In the genomic region with DNA sequence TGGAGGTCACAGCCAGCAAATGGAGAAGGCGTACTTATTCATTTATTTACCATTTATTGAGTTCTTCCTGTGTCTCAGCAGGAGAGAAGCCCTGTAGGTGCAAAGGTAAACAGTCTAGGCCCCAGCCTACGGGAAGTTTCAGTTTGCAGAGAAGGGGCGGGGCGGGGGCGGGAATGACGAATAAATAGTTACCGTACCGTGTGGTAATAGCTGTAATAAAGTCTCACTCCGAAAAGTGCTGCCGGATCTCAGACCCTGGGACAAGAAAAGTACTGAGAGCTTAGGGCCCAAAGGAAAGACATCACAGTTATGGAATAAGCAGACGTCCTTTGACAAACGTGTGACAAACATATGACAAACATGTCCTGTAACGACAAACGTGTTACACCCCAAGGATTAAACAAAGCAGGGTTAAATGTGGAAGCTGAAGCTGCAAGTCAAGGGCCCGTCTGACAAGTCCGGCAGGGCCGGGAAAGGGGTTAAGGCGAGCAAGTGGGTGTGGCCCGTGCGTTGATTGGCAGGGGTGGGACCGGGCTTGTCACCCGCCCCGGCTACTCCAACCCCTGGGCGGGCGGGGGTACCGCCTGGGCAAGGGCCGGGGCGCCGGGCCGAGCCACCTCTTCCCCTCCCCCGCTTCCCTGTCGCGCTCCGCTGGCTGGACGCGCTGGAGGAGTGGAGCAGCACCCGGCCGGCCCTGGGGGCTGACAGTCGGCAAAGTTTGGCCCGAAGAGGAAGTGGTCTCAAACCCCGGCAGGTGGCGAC, we compare ENCODE assay signal across 8 cellular contexts. TPM values are rescaled to one million over a fixed set of nuclear protein-coding genes. Genes with fewer than 3 reads are reported as not detected.
DNase-seq lines count a peak whose midpoint lies in the region; ATAC-seq and TF ChIP-seq lines count a peak whose summit lies in the region.

Gene LRP10 (plus strand): TSS at position 541 of the 762 bp plus-strand sequence. CDS start 564 bp downstream, outside the sequence.

- H3K36me3 Mint-ChIP-seq in chondrocyte (ENCODE audit: low read depth) = peaks cover 19% of the 10 kb centered on the region

- no peaks in the 10 kb centered on the region for H3K9me3 Mint-ChIP-seq in chondrocyte (ENCODE audit: low read depth)

- peaks cover 25% of the 10 kb centered on the region for H3K4me1 Mint-ChIP-seq in chondrocyte (ENCODE audit: low read depth)

- peak; percentile 22 for TF ChIP-seq CTCF in chondrocyte (IDR thresholded peaks at IDR 0.05)

- DNase-seq in AG08396 (ENCODE audit: low spot score) = peak; percentile 87
- peak; percentile 73 for DNase-seq in NCI-H345 treated with DMSO at 0.1 percent for 48 hours (lab: John Stamatoyannopoulos, UW; ENCODE audit: unreplicated experiment)
- peak; percentile 84 for DNase-seq in activated CD4-positive, CD25-positive, alpha-beta regulatory T cell treated with anti-CD3 and anti-CD28 coated beads, Interleukin-2, amount 50 U/mL, for 72 hours
- DNase-seq in chondrocyte (ENCODE audit: low spot score) = no peak
- peak; percentile 91 for DNase-seq in kidney tubule cell (ENCODE audit: low spot score)
- DNase-seq in stimulated activated CD4-positive, alpha-beta T cell treated with anti-CD3 and anti-CD28 coated beads, Interleukin-1b, Interleukin-23, amount 100 ng/mL, for 24 hours (ENCODE audit: low read depth in 4 of 4, low spot score in 1 of 4) = peak; percentile 43 to 72 (median 52)

- peak within 1 kb of the TSS; percentile 97 for H3K27ac Mint-ChIP-seq in chondrocyte (ENCODE audit: unreplicated experiment)

- H3K27me3 Mint-ChIP-seq in chondrocyte (ENCODE audit: low read depth) = no peaks in the 10 kb centered on the region

- ATAC-seq in GM18909 (IDR thresholded peaks at IDR 0.05; ENCODE audit: poor library complexity, unreplicated experiment) (peak; percentile 79), HG03139 (IDR thresholded peaks at IDR 0.05; ENCODE audit: unreplicated experiment) (peak; percentile 74)

- H3K4me3 Mint-ChIP-seq in chondrocyte (ENCODE audit: unreplicated experiment) = peak within 1 kb of the TSS; percentile 87

RNA-seq across cellular contexts. Expression of gene LRP10, which starts in this region (rescaled TPM):
- total RNA-seq in chondrocyte = 124 to 168 TPM (median 167 TPM) in 3 replicates
